12 cellular contexts compared by ENCODE assay signal in genomic region chr2:215830313-215830712, GRCh38.
DNase-seq lines count a peak whose midpoint lies in the region; ATAC-seq, FAIRE-seq and TF ChIP-seq lines count a peak whose summit lies in the region.
"Had no signal": no experiment of that assay in that cellular context is flagged by ENCODE, and none has a peak within 500 bp of the region (broad histone marks: within the 10 kb centered on the region; RNA-seq: fewer than 3 reads in every experiment).

No MANE protein-coding gene starts in this region.

- no peaks in the 10 kb centered on the region for H3K9me3 Mint-ChIP-seq in stimulated activated memory B cell treated with anti-CD40 and anti-IgM and Interleukin-4, amounts not matched to agents 10 μg/mL and 1 μg/mL and 100 μg/mL, for 72 hours
- H3K9me3 Mint-ChIP-seq: CD4-positive, alpha-beta memory T cell had no signal

- H3K4me3 ChIP-seq in fibroblast of the aortic adventitia (ENCODE audit: low read depth, low read length), result no peak overlapping the region
- H3K4me3 ChIP-seq: pancreas had no signal

- peak; percentile 40 for FAIRE-seq in RCC 7860 (lab: Jason Lieb, UNC)
- FAIRE-seq: frontal cortex, pancreas had no signal

- H3K27me3 Mint-ChIP-seq in stimulated activated memory B cell treated with anti-CD40 and anti-IgM and Interleukin-4, amounts not matched to agents 10 μg/mL and 1 μg/mL and 100 μg/mL, for 72 hours, result no peaks in the 10 kb centered on the region
- H3K27me3 Mint-ChIP-seq: CD4-positive, alpha-beta memory T cell had no signal

- H3K36me3 Mint-ChIP-seq in stimulated activated memory B cell treated with anti-CD40 and anti-IgM and Interleukin-4, amounts not matched to agents 10 μg/mL and 1 μg/mL and 100 μg/mL, for 72 hours, result no peaks in the 10 kb centered on the region
- H3K36me3 Mint-ChIP-seq: CD4-positive, alpha-beta memory T cell had no signal

- peak; percentile 64 for ATAC-seq in omental fat pad (ENCODE audit: low FRiP score)
- no peak for ATAC-seq in stimulated activated memory B cell treated with anti-CD40 and anti-IgM and Interleukin-4, amounts not matched to agents 10 μg/mL and 1 μg/mL and 100 μg/mL, for 72 hours
- no peak for ATAC-seq in GM19397 (IDR thresholded peaks at IDR 0.05; ENCODE audit: unreplicated experiment)
- ATAC-seq: pancreas had no signal

- no peak overlapping the region for H3K4me3 Mint-ChIP-seq in stimulated activated memory B cell treated with anti-CD40 and anti-IgM and Interleukin-4, amounts not matched to agents 10 μg/mL and 1 μg/mL and 100 μg/mL, for 72 hours
- H3K4me3 Mint-ChIP-seq: CD4-positive, alpha-beta memory T cell had no signal

- peaks cover 7% of the 10 kb centered on the region for H3K4me1 Mint-ChIP-seq in stimulated activated memory B cell treated with anti-CD40 and anti-IgM and Interleukin-4, amounts not matched to agents 10 μg/mL and 1 μg/mL and 100 μg/mL, for 72 hours

- DNase-seq in Daoy (ENCODE audit: low read depth) (peak; percentile 84), RCC 7860 (ENCODE audit: low spot score) (peak; percentile 72), fibroblast of the aortic adventitia (ENCODE audit: low read depth) (peak; percentile 95), omental fat pad (ENCODE audit: low spot score) (no peak), SIG-M5 (lab: John Stamatoyannopoulos, UW) (no peak), nucleus accumbens (lab: John Stamatoyannopoulos, UW) (no peak)
- DNase-seq: CD4-positive, alpha-beta memory T cell; NCI-H1436; pancreas had no signal

- TF ChIP-seq CTCF in fibroblast of the aortic adventitia (IDR thresholded peaks at IDR 0.05; ENCODE audit: insufficient read depth, low read length) (no peak), omental fat pad (IDR thresholded peaks at IDR 0.05) (no peak)

- no peak overlapping the region for H3K27ac Mint-ChIP-seq in stimulated activated memory B cell treated with anti-CD40 and anti-IgM and Interleukin-4, amounts not matched to agents 10 μg/mL and 1 μg/mL and 100 μg/mL, for 72 hours
- H3K27ac Mint-ChIP-seq: CD4-positive, alpha-beta memory T cell had no signal

Comparison
In these comparisons a context has a peak if more than half of its experiments do, and no peak if none do; other contexts are left out.
1. DNase-seq: peak in Daoy (single experiment), RCC 7860 (single experiment) and fibroblast of the aortic adventitia (single experiment); none in omental fat pad (single experiment), SIG-M5 (single experiment) and nucleus accumbens (0 of 56).